In the genomic region with DNA sequence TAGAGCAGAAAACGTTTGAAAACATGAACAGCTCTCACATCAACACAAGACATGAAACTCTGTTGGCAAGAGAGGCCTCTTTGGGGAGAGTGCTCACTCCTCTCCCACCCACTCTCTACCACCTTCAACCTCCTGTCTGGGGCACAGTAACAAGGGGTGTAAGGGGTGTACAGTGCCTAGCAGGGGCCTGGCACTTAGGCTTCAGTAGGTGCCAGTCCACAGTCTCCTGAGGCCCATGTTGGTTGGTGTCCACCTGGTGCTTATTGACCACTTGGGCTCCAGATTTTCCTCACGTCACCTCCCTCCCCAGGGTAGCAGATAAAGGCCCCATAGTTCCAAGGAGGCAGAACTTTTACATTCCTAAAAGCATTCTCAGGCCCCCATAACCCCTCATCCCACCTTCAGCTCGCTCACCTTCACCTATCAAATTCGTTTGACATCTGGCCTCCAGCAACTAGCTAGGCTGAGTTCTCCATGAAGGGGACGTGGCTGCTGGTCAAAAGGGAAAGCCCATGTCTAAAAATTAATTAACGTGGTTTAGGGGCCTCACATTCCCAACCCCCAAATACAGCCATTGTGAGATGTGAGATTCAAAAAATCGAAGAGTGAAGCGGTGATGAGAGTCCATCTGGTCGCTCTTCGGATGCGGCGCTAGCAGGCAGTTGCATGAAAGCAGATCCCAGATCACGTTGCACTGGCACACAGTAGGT, we compare ENCODE assay signal across 7 cellular contexts. TPM values are rescaled to one million over a fixed set of nuclear protein-coding genes. Genes with fewer than 3 reads are reported as not detected.
A peak's percentile ranks its signal among the peaks of the same experiment; 100 is the strongest.
DNase-seq lines count a peak whose midpoint lies in the region; ATAC-seq lines count a peak whose summit lies in the region.

No MANE protein-coding gene starts in this region.

- intact Hi-C loops in activated T-helper 1 cell treated with anti-CD3 and anti-CD28 coated beads, Interleukin-12 subunit alpha, Interleukin-12 subunit beta, Interleukin-2, Interleukin-4 antibody, amounts not matched to agents 30 ng/mL and 10 ng/mL and 1 ng/mL, durations not matched to agents 14 hours and 24 hours and 36 hours (cut with micrococcal nuclease): loop anchor here (1.0 to 10.0 kb wide), 6 partner anchors 10 to 496 kb away; a partner anchor contains a TSS

- DNase-seq in activated T-helper 1 cell treated with anti-CD3 and anti-CD28 coated beads, Interleukin-12 subunit alpha, Interleukin-12 subunit beta, Interleukin-2, Interleukin-4 antibody, amounts not matched to agents 30 ng/mL and 10 ng/mL and 1 ng/mL, durations not matched to agents 14 hours and 24 hours and 36 hours (ENCODE audit: low spot score): no peak
- no peak for DNase-seq in stimulated activated naive B cell treated with anti-CD40 and anti-IgM and Interleukin-4, amounts not matched to agents 10 μg/mL and 1 μg/mL and 100 μg/mL, for 72 hours
- no peak for DNase-seq in OCI-M2 (lab: John Stamatoyannopoulos, UW; ENCODE audit: unreplicated experiment)

- H3K36me3 Mint-ChIP-seq in activated T-helper 1 cell treated with anti-CD3 and anti-CD28 coated beads, Interleukin-12 subunit alpha, Interleukin-12 subunit beta, Interleukin-2, Interleukin-4 antibody, amounts not matched to agents 30 ng/mL and 10 ng/mL and 1 ng/mL, durations not matched to agents 14 hours and 24 hours and 36 hours (ENCODE audit: low read depth): peaks cover 25% of the 10 kb centered on the region
- peaks cover 2 to 24% of the 10 kb centered on the region in 2 donors for H3K36me3 Mint-ChIP-seq in stimulated activated naive B cell treated with anti-CD40 and anti-IgM and Interleukin-4, amounts not matched to agents 10 μg/mL and 1 μg/mL and 100 μg/mL, for 72 hours

- H3K27me3 Mint-ChIP-seq in activated T-helper 1 cell treated with anti-CD3 and anti-CD28 coated beads, Interleukin-12 subunit alpha, Interleukin-12 subunit beta, Interleukin-2, Interleukin-4 antibody, amounts not matched to agents 30 ng/mL and 10 ng/mL and 1 ng/mL, durations not matched to agents 14 hours and 24 hours and 36 hours (ENCODE audit: insufficient read depth): no peaks in the 10 kb centered on the region
- H3K27me3 Mint-ChIP-seq in stimulated activated naive B cell treated with anti-CD40 and anti-IgM and Interleukin-4, amounts not matched to agents 10 μg/mL and 1 μg/mL and 100 μg/mL, for 72 hours: no peaks in the 10 kb centered on the region

- peak overlapping the region; percentile 95 for H3K4me3 Mint-ChIP-seq in activated T-helper 1 cell treated with anti-CD3 and anti-CD28 coated beads, Interleukin-12 subunit alpha, Interleukin-12 subunit beta, Interleukin-2, Interleukin-4 antibody, amounts not matched to agents 30 ng/mL and 10 ng/mL and 1 ng/mL, durations not matched to agents 14 hours and 24 hours and 36 hours
- H3K4me3 Mint-ChIP-seq in stimulated activated naive B cell treated with anti-CD40 and anti-IgM and Interleukin-4, amounts not matched to agents 10 μg/mL and 1 μg/mL and 100 μg/mL, for 72 hours: peak overlapping the region; percentile 98 to 99

- H3K9me3 Mint-ChIP-seq in activated T-helper 1 cell treated with anti-CD3 and anti-CD28 coated beads, Interleukin-12 subunit alpha, Interleukin-12 subunit beta, Interleukin-2, Interleukin-4 antibody, amounts not matched to agents 30 ng/mL and 10 ng/mL and 1 ng/mL, durations not matched to agents 14 hours and 24 hours and 36 hours: no peaks in the 10 kb centered on the region
- H3K9me3 Mint-ChIP-seq in stimulated activated naive B cell treated with anti-CD40 and anti-IgM and Interleukin-4, amounts not matched to agents 10 μg/mL and 1 μg/mL and 100 μg/mL, for 72 hours: no peaks in the 10 kb centered on the region

- H3K4me3 ChIP-seq in iPS-11a (ENCODE audit: low read depth, low read length): peak overlapping the region; percentile 86

- ATAC-seq in HG03196 (IDR thresholded peaks at IDR 0.05; ENCODE audit: unreplicated experiment) (peak; percentile 5), HG03521 (IDR thresholded peaks at IDR 0.05; ENCODE audit: unreplicated experiment) (no peak), HG02759 (IDR thresholded peaks at IDR 0.05; ENCODE audit: unreplicated experiment) (no peak)
- ATAC-seq in stimulated activated naive B cell treated with anti-CD40 and anti-IgM and Interleukin-4, amounts not matched to agents 10 μg/mL and 1 μg/mL and 100 μg/mL, for 72 hours (replicated peaks): no peak

- H3K27ac Mint-ChIP-seq in activated T-helper 1 cell treated with anti-CD3 and anti-CD28 coated beads, Interleukin-12 subunit alpha, Interleukin-12 subunit beta, Interleukin-2, Interleukin-4 antibody, amounts not matched to agents 30 ng/mL and 10 ng/mL and 1 ng/mL, durations not matched to agents 14 hours and 24 hours and 36 hours: peak overlapping the region; percentile 96
- H3K27ac Mint-ChIP-seq in stimulated activated naive B cell treated with anti-CD40 and anti-IgM and Interleukin-4, amounts not matched to agents 10 μg/mL and 1 μg/mL and 100 μg/mL, for 72 hours: peak overlapping the region; percentile 99

- peaks cover 42% of the 10 kb centered on the region for H3K4me1 Mint-ChIP-seq in activated T-helper 1 cell treated with anti-CD3 and anti-CD28 coated beads, Interleukin-12 subunit alpha, Interleukin-12 subunit beta, Interleukin-2, Interleukin-4 antibody, amounts not matched to agents 30 ng/mL and 10 ng/mL and 1 ng/mL, durations not matched to agents 14 hours and 24 hours and 36 hours (ENCODE audit: low read depth)
- peaks cover 38 to 48% of the 10 kb centered on the region in 2 donors for H3K4me1 Mint-ChIP-seq in stimulated activated naive B cell treated with anti-CD40 and anti-IgM and Interleukin-4, amounts not matched to agents 10 μg/mL and 1 μg/mL and 100 μg/mL, for 72 hours

RNA-seq across cellular contexts. Expression of a gene that starts 0.7 kb away (rescaled TPM):
- 103 and 110 TPM in 2 replicates for total RNA-seq in activated T-helper 1 cell treated with anti-CD3 and anti-CD28 coated beads, Interleukin-12 subunit alpha, Interleukin-12 subunit beta, Interleukin-2, Interleukin-4 antibody, amounts not matched to agents 30 ng/mL and 10 ng/mL and 1 ng/mL, durations not matched to agents 14 hours and 24 hours and 36 hours

RNA-seq across cellular contexts. Expression of a gene that starts 11.1 kb away (rescaled TPM):
- 18.8 and 21.9 TPM in 2 replicates for total RNA-seq in activated T-helper 1 cell treated with anti-CD3 and anti-CD28 coated beads, Interleukin-12 subunit alpha, Interleukin-12 subunit beta, Interleukin-2, Interleukin-4 antibody, amounts not matched to agents 30 ng/mL and 10 ng/mL and 1 ng/mL, durations not matched to agents 14 hours and 24 hours and 36 hours
